Comparison of ENCODE assay signal across 9 cellular contexts in genomic region chr11:130428271-130428670, GRCh38. TPM values are rescaled to one million over a fixed set of nuclear protein-coding genes. Genes with fewer than 3 reads are reported as not detected.
A peak's percentile ranks its signal among the peaks of the same experiment; 100 is the strongest.
DNase-seq lines count a peak whose midpoint lies in the region; ATAC-seq, FAIRE-seq and TF ChIP-seq lines count a peak whose summit lies in the region.
"Had no signal": no experiment of that assay in that cellular context is flagged by ENCODE, and none has a peak within 500 bp of the region (broad histone marks: within the 10 kb centered on the region; RNA-seq: fewer than 3 reads in every experiment).

Gene ADAMTS8 (minus strand): TSS chr11:130428609. CDS start chr11:130428286, 323 bp downstream.

- H3K27me3 ChIP-seq in NT2/D1 (ENCODE audit: insufficient read depth, insufficient read length) (peaks cover 48% of the 10 kb centered on the region), fibroblast of lung (ENCODE audit: control insufficient read depth, insufficient read depth, low read length) (peaks cover 58% of the 10 kb centered on the region), pancreas (peaks cover 0 to 14% (median 7%) of the 10 kb centered on the region in 4 donors)

- H3K9ac ChIP-seq in NT2/D1 (ENCODE audit: insufficient read length, low read depth): peak within 1 kb of the TSS; percentile 61
- peak within 1 kb of the TSS; percentile 37 for H3K9ac ChIP-seq in fibroblast of lung (ENCODE audit: insufficient read depth, low read length)

- H3K9me3 ChIP-seq in NT2/D1 (ENCODE audit: insufficient read depth, low read length): no peaks in the 10 kb centered on the region
- no peaks in the 10 kb centered on the region for H3K9me3 ChIP-seq in fibroblast of lung (ENCODE audit: control insufficient read depth, insufficient read depth, low read depth, low read length)
- H3K9me3 ChIP-seq in pancreas: peaks cover 0 to 2% (median 0%) of the 10 kb centered on the region in 4 donors

- H3K79me2 ChIP-seq in fibroblast of lung (ENCODE audit: control insufficient read depth, insufficient read depth, low read length): no peaks in the 10 kb centered on the region

- WGBS in pancreas, 2 donors: 1% methylated on average over 25 to 52 of the region's 52 CpGs

- FAIRE-seq in pancreas (lab: Jason Lieb, UNC): no peak

- peak within 1 kb of the TSS; percentile 52 for H3K4me2 ChIP-seq in fibroblast of lung (ENCODE audit: extremely low read depth, insufficient read depth, low read length)

- intact Hi-C loops in pancreas (cut with DNase I): loop anchor here in 1 of 3 donors (10.0 kb wide), 1 partner anchor 213 kb away; no protein-coding TSS in a partner anchor

- H3K4me3 ChIP-seq in NT2/D1 (ENCODE audit: insufficient read length, low read depth): peak within 1 kb of the TSS; percentile 32
- H3K4me3 ChIP-seq in fibroblast of lung (replicated peaks in 1 of 4; ENCODE audit: control extremely low read depth in 1 of 4, insufficient read depth in 1 of 4, low read depth in 3 of 4, low read length in 4 of 4): peak within 1 kb of the TSS; percentile 31 to 67 (median 36)
- H3K4me3 ChIP-seq in pancreas: peak within 1 kb of the TSS; percentile 3 to 43 (median 14)

- H3K27ac ChIP-seq in fibroblast of lung (ENCODE audit: insufficient read depth, low read length) (no peak within 1 kb of the TSS), pancreas (no peak within 1 kb of the TSS)

- DNase-seq in COLO668 (lab: John Stamatoyannopoulos, UW; ENCODE audit: unreplicated experiment) (peak; percentile 59), NT2/D1 (ENCODE audit: low read depth, low spot score) (no peak), fibroblast of lung (ENCODE audit: low read depth in 2 of 2) (no peak), pancreas (peak in 1 of 6 donors; percentile 68), RKO (ENCODE audit: low spot score) (no peak), A172 (ENCODE audit: low spot score) (no peak)
- DNase-seq: central memory CD4-positive, alpha-beta T cell had no signal

- H3K4me1 ChIP-seq in NT2/D1 (ENCODE audit: insufficient read depth, insufficient read length) (peaks cover 4% of the 10 kb centered on the region), fibroblast of lung (ENCODE audit: control insufficient read depth, extremely low read depth, insufficient read depth, low read length) (peaks cover 9% of the 10 kb centered on the region), pancreas (peaks cover 0 to 5% (median 4%) of the 10 kb centered on the region in 3 donors)

- H3K36me3 ChIP-seq in NT2/D1 (ENCODE audit: insufficient read depth, insufficient read length, low read length) (no peaks in the 10 kb centered on the region), fibroblast of lung (ENCODE audit: control insufficient read depth, insufficient read depth, low read length) (no peaks in the 10 kb centered on the region), pancreas (no peaks in the 10 kb centered on the region)

- TF ChIP-seq CTCF in fibroblast of lung (conservative IDR thresholded peaks at IDR 0.05 in 1 of 2, IDR thresholded peaks at IDR 0.05 in 1 of 2; ENCODE audit: low read depth in 1 of 2, low read length in 2 of 2) (no peak), pancreas (IDR thresholded peaks at IDR 0.05) (no peak)

- no peaks in the 10 kb centered on the region for H4K20me1 ChIP-seq in fibroblast of lung (ENCODE audit: control insufficient read depth, extremely low read depth, insufficient read depth, low read length)

- peak within 1 kb of the TSS; percentile 20 for H2AFZ ChIP-seq in fibroblast of lung (ENCODE audit: low read length)

- ATAC-seq in pancreas (no peak), GM21515 (IDR thresholded peaks at IDR 0.05; ENCODE audit: unreplicated experiment) (no peak), GM19023 (IDR thresholded peaks at IDR 0.05; ENCODE audit: unreplicated experiment) (no peak)

RNA-seq across cellular contexts. Expression of gene ADAMTS8, which starts in this region (rescaled TPM):
- total RNA-seq in fibroblast of lung: 8.5 and 15.0 TPM in 2 replicates
- polyA plus RNA-seq in fibroblast of lung: 17.5 and 18.8 TPM in 2 replicates
- polyA plus RNA-seq in fibroblast of lung (2012): 19.6 and 21.9 TPM in 2 replicates
- 16.6 and 17.2 TPM in 2 replicates for polyA minus RNA-seq in fibroblast of lung (ENCODE audit: low replicate concordance)
- 1 to 10 TPM in 2 of 6 donors, under 1 TPM in 3, not detected in 1; 0.04 to 1.6 (median 0.22) TPM for total RNA-seq in pancreas
- under 1 TPM; 0.42 TPM for polyA plus RNA-seq in pancreas
- total RNA-seq in A172 (2014; rRNA removed; shearing (Covaris generic)): not detected in 2 replicates

Comparison
In these comparisons a context has a peak if more than half of its experiments do, and no peak if none do; other contexts are left out.
1. RNA of gene ADAMTS8 (polyA plus RNA-seq): 17.5 to 21.9 TPM in fibroblast of lung; 0.42 TPM in pancreas; every median in the first group is over 10 times any median in the second.
2. Peak in every context shown above with its lines, with median percentiles within 50 percentile points of each other: H3K4me3 ChIP-seq.